9 cellular contexts compared by ENCODE assay signal in the genomic region with DNA sequence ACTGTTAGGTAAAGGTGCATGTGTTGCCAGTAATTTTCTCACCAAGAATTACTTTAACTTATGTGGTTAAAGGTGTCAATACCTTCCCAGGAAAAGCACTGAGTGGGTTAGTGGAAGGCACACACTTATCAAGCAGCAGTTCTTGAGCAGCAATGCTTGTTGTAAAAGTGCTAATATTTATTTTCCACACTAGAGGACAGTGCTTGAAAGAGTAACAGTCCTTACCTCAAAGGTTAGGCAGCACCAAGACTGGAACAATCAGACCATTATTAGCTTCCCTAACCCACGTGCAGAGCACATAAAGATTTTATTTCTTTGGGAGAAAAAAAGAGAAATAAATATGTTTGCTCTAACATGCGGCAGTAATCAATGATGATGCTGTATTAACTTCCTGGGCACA. TPM values are rescaled to one million over a fixed set of nuclear protein-coding genes. Genes with fewer than 3 reads are reported as not detected.
DNase-seq lines count a peak whose midpoint lies in the region; ATAC-seq and TF ChIP-seq lines count a peak whose summit lies in the region.
"Had no signal": no experiment of that assay in that cellular context is flagged by ENCODE, and none has a peak within 500 bp of the region (broad histone marks: within the 10 kb centered on the region; RNA-seq: fewer than 3 reads in every experiment).

No MANE protein-coding gene starts in this region.

- TF ChIP-seq CTCF in fibroblast of lung (conservative IDR thresholded peaks at IDR 0.05 in 1 of 2, IDR thresholded peaks at IDR 0.05 in 1 of 2; ENCODE audit: low read depth in 1 of 2, low read length in 2 of 2) (peak; percentile 36 to 45), CD14-positive monocyte (IDR thresholded peaks at IDR 0.05) (no peak)

- H3K36me3 ChIP-seq in fibroblast of lung (ENCODE audit: control insufficient read depth, insufficient read depth, low read length), result no peaks in the 10 kb centered on the region

- no peak overlapping the region for H3K4me3 Mint-ChIP-seq in CD14-positive monocyte
- H3K4me3 Mint-ChIP-seq: CD4-positive, CD25-positive, alpha-beta regulatory T cell had no signal

- H3K4me1 ChIP-seq in fibroblast of lung (ENCODE audit: control insufficient read depth, extremely low read depth, insufficient read depth, low read length), result no peaks in the 10 kb centered on the region

- H3K4me2 ChIP-seq in fibroblast of lung (ENCODE audit: extremely low read depth, insufficient read depth, low read length), result no peak overlapping the region

- intact Hi-C loops in CD14-positive monocyte (cut with micrococcal nuclease), result no loop called here

- no peaks in the 10 kb centered on the region for H3K9me3 ChIP-seq in fibroblast of lung (ENCODE audit: control insufficient read depth, insufficient read depth, low read depth, low read length)

- no peaks in the 10 kb centered on the region for H3K79me2 ChIP-seq in fibroblast of lung (ENCODE audit: control insufficient read depth, insufficient read depth, low read length)

- no peak for ATAC-seq in HG03460 (IDR thresholded peaks at IDR 0.05; ENCODE audit: unreplicated experiment)

- H3K9ac ChIP-seq in fibroblast of lung (ENCODE audit: insufficient read depth, low read length), result no peak overlapping the region

- no peak overlapping the region for H2AFZ ChIP-seq in fibroblast of lung (ENCODE audit: low read length)

- no peaks in the 10 kb centered on the region for H3K27me3 ChIP-seq in fibroblast of lung (ENCODE audit: control insufficient read depth, insufficient read depth, low read length)

- no peaks in the 10 kb centered on the region for H3K36me3 Mint-ChIP-seq in CD14-positive monocyte
- H3K36me3 Mint-ChIP-seq: CD4-positive, CD25-positive, alpha-beta regulatory T cell had no signal

- no peak overlapping the region for H3K27ac ChIP-seq in fibroblast of lung (ENCODE audit: insufficient read depth, low read length)

- DNase-seq in NCI-H2029 (lab: John Stamatoyannopoulos, UW) (peak; percentile 27), NCI-H2029 treated with DMSO at 0.1 percent for 48 hours (lab: John Stamatoyannopoulos, UW) (no peak), NCI-H460 (ENCODE audit: extremely low read depth, low read depth) (peak; percentile 24), fibroblast of lung (ENCODE audit: low read depth in 2 of 2) (peak; percentile 64 to 81), superior temporal gyrus (ENCODE audit: extremely low spot score) (peak; percentile 70), AML-193 (lab: John Stamatoyannopoulos, UW) (no peak), CD14-positive monocyte (ENCODE audit: low spot score) (no peak)
- DNase-seq: CD4-positive, CD25-positive, alpha-beta regulatory T cell had no signal

- H3K4me3 ChIP-seq in fibroblast of lung (replicated peaks in 1 of 4; ENCODE audit: control extremely low read depth in 1 of 4, insufficient read depth in 1 of 4, low read depth in 3 of 4, low read length in 4 of 4), result no peak overlapping the region

- no peaks in the 10 kb centered on the region for H4K20me1 ChIP-seq in fibroblast of lung (ENCODE audit: control insufficient read depth, extremely low read depth, insufficient read depth, low read length)

- H3K27ac Mint-ChIP-seq in CD14-positive monocyte, result no peak overlapping the region
- H3K27ac Mint-ChIP-seq: CD4-positive, CD25-positive, alpha-beta regulatory T cell had no signal

- peaks cover 0 to 11% (median 5%) of the 10 kb centered on the region in 3 donors for H3K27me3 Mint-ChIP-seq in CD14-positive monocyte (ENCODE audit: low read depth in 3 of 3)

- peaks cover 0 to 2% (median 0%) of the 10 kb centered on the region in 7 donors for H3K9me3 Mint-ChIP-seq in CD14-positive monocyte
- H3K9me3 Mint-ChIP-seq: CD4-positive, CD25-positive, alpha-beta regulatory T cell had no signal

- no peaks in the 10 kb centered on the region for H3K4me1 Mint-ChIP-seq in CD14-positive monocyte
- H3K4me1 Mint-ChIP-seq: CD4-positive, CD25-positive, alpha-beta regulatory T cell had no signal

RNA-seq across cellular contexts. Expression of gene KRR1, which starts 48.8 kb away (rescaled TPM):
- total RNA-seq in NCI-H460 (2014; rRNA removed; shearing (Covaris generic)), result 46.8 and 62.1 TPM in 2 replicates
- polyA plus RNA-seq in NCI-H460 (2014; cell fraction: nucleus; rRNA removed), result 40.4 and 40.9 TPM in 2 replicates
- 36.5 and 46.9 TPM in 2 replicates for total RNA-seq in fibroblast of lung
- 49.7 and 63.6 TPM in 2 replicates for polyA plus RNA-seq in fibroblast of lung
- polyA plus RNA-seq in fibroblast of lung (2012), result 32.0 and 42.3 TPM in 2 replicates
- 0.08 and 0.37 TPM in 2 replicates for polyA minus RNA-seq in fibroblast of lung (ENCODE audit: low replicate concordance)
- 10 to 100 TPM in 1 of 2 donors, 1 to 10 TPM in 1; 9.0 to 14.4 TPM for polyA plus RNA-seq in CD14-positive monocyte

Comparison
In these comparisons a context has a peak if more than half of its experiments do, and no peak if none do; other contexts are left out.
1. DNase-seq: peak in NCI-H2029 (single experiment), NCI-H460 (single experiment), fibroblast of lung (2 of 2) and superior temporal gyrus (single experiment); none in NCI-H2029 treated with DMSO at 0.1 percent for 48 hours (single experiment), AML-193 (0 of 2) and CD14-positive monocyte (single experiment).